In the genomic region with DNA sequence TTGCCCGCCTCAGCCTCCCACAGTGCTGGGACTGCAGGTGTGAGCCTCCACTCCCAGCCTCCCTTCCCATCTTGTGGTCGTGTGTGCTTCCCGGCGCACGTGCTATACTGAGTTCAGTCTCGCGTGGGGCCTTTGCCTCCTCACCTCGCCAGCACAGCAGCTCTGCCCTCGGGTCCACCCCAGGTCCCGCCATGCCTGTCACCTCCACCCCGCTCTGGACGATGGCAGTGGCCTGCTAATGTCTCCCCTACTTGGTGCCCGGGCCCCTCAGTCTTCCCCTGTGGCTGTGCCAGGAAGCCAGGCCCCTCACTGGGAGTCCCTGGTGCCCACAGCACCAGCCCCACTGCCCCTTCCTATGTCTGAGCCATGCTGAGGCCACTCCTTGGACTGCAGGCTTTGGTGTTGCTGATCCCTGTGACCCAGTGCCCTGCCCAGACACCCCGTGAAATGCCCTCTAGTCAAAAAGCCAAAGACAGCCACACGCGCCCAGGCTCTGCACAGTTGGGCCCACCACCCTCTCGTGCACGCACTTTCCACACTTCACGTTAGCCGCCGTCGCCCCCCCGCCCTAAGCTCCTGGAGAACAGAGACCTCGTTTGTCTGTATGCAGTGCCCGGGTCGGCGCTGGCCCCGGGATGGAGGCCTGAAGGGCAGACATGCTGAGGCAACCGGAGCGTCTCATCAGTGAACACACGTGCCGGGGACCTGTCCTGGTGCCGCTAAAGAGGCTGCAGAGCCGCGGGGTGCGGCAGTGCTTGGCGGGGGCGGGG, we compare ENCODE assay signal across 28 cellular contexts. TPM values are rescaled to one million over a fixed set of nuclear protein-coding genes. Genes with fewer than 3 reads are reported as not detected.
DNase-seq lines count a peak whose midpoint lies in the region; ATAC-seq, FAIRE-seq and TF ChIP-seq lines count a peak whose summit lies in the region.
"Had no signal": no experiment of that assay in that cellular context is flagged by ENCODE, and none has a peak within 500 bp of the region (broad histone marks: within the 10 kb centered on the region; RNA-seq: fewer than 3 reads in every experiment).

No MANE protein-coding gene starts in this region.

- TF ChIP-seq CTCF in mucosa of descending colon (IDR thresholded peaks at IDR 0.05): no peak

- H3K4me1 ChIP-seq in mucosa of descending colon (ENCODE audit: low read depth): no peaks in the 10 kb centered on the region
- H3K4me1 ChIP-seq in aorta (ENCODE audit: control insufficient read depth in 1 of 2, insufficient read depth in 2 of 2, low read length in 2 of 2): no peaks in the 10 kb centered on the region

- H3K36me3 ChIP-seq in mucosa of descending colon (ENCODE audit: low read depth) (no peaks in the 10 kb centered on the region), aorta (ENCODE audit: control insufficient read depth in 1 of 2, insufficient read depth in 2 of 2, low read length in 1 of 2) (peaks cover 0 to 3% of the 10 kb centered on the region in 2 donors)

- no peak for FAIRE-seq in H54 (lab: Jason Lieb, UNC)
- FAIRE-seq: G401.6, GM18507 had no signal

- TF ChIP-seq POLR2A in H54 (IDR thresholded peaks at IDR 0.05; ENCODE audit: low read depth, low read length): no peak

- no peaks in the 10 kb centered on the region for H3K9me3 ChIP-seq in mucosa of descending colon
- H3K9me3 ChIP-seq in aorta (ENCODE audit: control insufficient read depth, low read length): no peaks in the 10 kb centered on the region
- H3K9me3 ChIP-seq: MG63, Peyer's patch had no signal

- ATAC-seq in Right ventricle myocardium superior (ENCODE audit: poor library complexity) (no peak), left cardiac atrium (no peak), mucosa of descending colon (no peak), aorta (ENCODE audit: low FRiP score) (no peak)
- ATAC-seq: HCT116 had no signal

- intact Hi-C loops in Right ventricle myocardium superior (cut with DNase I): no loop called here
- intact Hi-C loops in cardiac septum (cut with DNase I): no loop called here
- intact Hi-C loops in left cardiac atrium (cut with DNase I): no loop called here
- intact Hi-C loops in mucosa of descending colon (cut with DNase I, micrococcal nuclease): no loop called here
- intact Hi-C loops in aorta (cut with DNase I): no loop called here

- WGBS in aorta, 2 donors: 92 to 94% methylated on average over 38 of the region's 38 CpGs

- DNase-seq in Right ventricle myocardium superior (peak; percentile 36), cardiac septum (ENCODE audit: low spot score) (no peak), left cardiac atrium (peak; percentile 21), mucosa of descending colon (peak in 2 of 3 donors; percentile 15 to 36), aorta (peak; percentile 45 to 75), H54 (ENCODE audit: insufficient read length, low spot score) (no peak), Kasumi-1 (lab: John Stamatoyannopoulos, UW) (no peak)
- no peak for DNase-seq in stimulated activated CD4-positive, alpha-beta T cell treated with anti-CD3 and anti-CD28 coated beads, Interleukin-4, amount 100 ng/mL, for 1 hour
- DNase-seq: AML-193; Calu3; CD8-positive, alpha-beta memory T cell; GM23248; MG63; NCI-H1694 treated with DMSO at 0.1 percent for 48 hours; NCI-H2081 treated with DMSO at 0.1 percent for 48 hours; NCI-H446; NCI-H526; SHP77 had no signal

- H3K4me3 ChIP-seq in mucosa of descending colon (no peak overlapping the region), aorta (ENCODE audit: low read length in 2 of 2) (no peak overlapping the region)
- H3K4me3 ChIP-seq: GM23248, MG63, Peyer's patch had no signal

- H3K27ac ChIP-seq in aorta (ENCODE audit: low read depth in 1 of 2, low read length in 2 of 2): no peak overlapping the region
- H3K27ac ChIP-seq: C4-2B, GM23248, Peyer's patch had no signal

- no peaks in the 10 kb centered on the region for H3K27me3 ChIP-seq in aorta (ENCODE audit: control insufficient read depth in 1 of 2, insufficient read depth in 2 of 2, low read length in 1 of 2)
- H3K27me3 ChIP-seq: MG63, Peyer's patch had no signal

RNA-seq across cellular contexts. Expression of a gene that starts 14.3 kb away (rescaled TPM):
- total RNA-seq in Right ventricle myocardium superior (not detected), cardiac septum (not detected), left cardiac atrium (not detected), mucosa of descending colon (under 1 TPM in 1 of 3 donors, not detected in 2; 0.09 TPM), aorta (not detected)
- not detected for polyA plus RNA-seq in aorta
- total RNA-seq: A172; Calu3; CD8-positive, alpha-beta memory T cell; Daoy; GM23248; LHCN-M2; OCI-LY7 had no signal
- polyA plus RNA-seq: AG04450; CD8-positive, alpha-beta memory T cell; GM23248 had no signal

RNA-seq across cellular contexts. Expression of a gene that starts 23.0 kb away (rescaled TPM):
- total RNA-seq in Right ventricle myocardium superior: 20.8 TPM
- total RNA-seq in cardiac septum: 26.6 TPM
- total RNA-seq in left cardiac atrium: 10 to 100 TPM; 19.1 to 28.9 TPM
- 10 to 100 TPM; 28.8 to 34.9 (median 32.6) TPM for total RNA-seq in mucosa of descending colon
- 10 to 100 TPM; 24.6 to 33.3 TPM for total RNA-seq in aorta
- 10 to 100 TPM in 1 of 2 donors, 1 to 10 TPM in 1; 5.3 to 55.3 TPM for polyA plus RNA-seq in aorta

RNA-seq across cellular contexts. Expression of a gene that starts 32.5 kb away (rescaled TPM):
- total RNA-seq in Right ventricle myocardium superior: 52.3 TPM
- total RNA-seq in cardiac septum: 55.1 TPM
- 10 to 100 TPM; 40.1 to 41.2 TPM for total RNA-seq in left cardiac atrium
- total RNA-seq in mucosa of descending colon: 100 to 1,000 TPM in 1 of 3 donors, 10 to 100 TPM in 2; 87.0 to 111 (median 91.6) TPM
- total RNA-seq in aorta: 10 to 100 TPM; 58.0 to 71.3 TPM
- 10 to 100 TPM; 16.2 to 27.8 TPM for polyA plus RNA-seq in aorta

Comparison
In these comparisons a context has a peak if more than half of its experiments do, and no peak if none do; other contexts are left out.
1. DNase-seq: peak in Right ventricle myocardium superior (single experiment), left cardiac atrium (single experiment), mucosa of descending colon (2 of 3) and aorta (2 of 2); none in cardiac septum (single experiment), stimulated activated CD4-positive, alpha-beta T cell treated with anti-CD3 and anti-CD28 coated beads, Interleukin-4, amount 100 ng/mL, for 1 hour (single experiment), H54 (single experiment) and Kasumi-1 (0 of 2).